In genomic region chr20:46367234-46367633, GRCh38 we compare ENCODE assay signal across 22 cellular contexts. TPM values are rescaled to one million over a fixed set of nuclear protein-coding genes. Genes with fewer than 3 reads are reported as not detected.
DNase-seq lines count a peak whose midpoint lies in the region; ATAC-seq and TF ChIP-seq lines count a peak whose summit lies in the region.
"Had no signal": no experiment of that assay in that cellular context is flagged by ENCODE, and none has a peak within 500 bp of the region (broad histone marks: within the 10 kb centered on the region; RNA-seq: fewer than 3 reads in every experiment).

No MANE protein-coding gene starts in this region.

- no peak overlapping the region for H3K4me3 Mint-ChIP-seq in activated naive CD4-positive, alpha-beta T cell treated with anti-CD3 and anti-CD28 coated beads, Interleukin-2, amount 50 U/mL, for 24 hours
- H3K4me3 Mint-ChIP-seq: GM23338 had no signal

- H3K36me3 Mint-ChIP-seq in activated naive CD4-positive, alpha-beta T cell treated with anti-CD3 and anti-CD28 coated beads, Interleukin-2, amount 50 U/mL, for 24 hours: peaks cover 28% of the 10 kb centered on the region

- no peaks in the 10 kb centered on the region for H3K9me3 Mint-ChIP-seq in activated naive CD4-positive, alpha-beta T cell treated with anti-CD3 and anti-CD28 coated beads, Interleukin-2, amount 50 U/mL, for 24 hours
- H3K9me3 Mint-ChIP-seq: CD4-positive, CD25-positive, alpha-beta regulatory T cell; GM23338; IgD-negative memory B cell had no signal

- TF ChIP-seq POLR2A in heart left ventricle (IDR thresholded peaks at IDR 0.05): no peak

- no peak for TF ChIP-seq CTCF in heart left ventricle (IDR thresholded peaks at IDR 0.05)

- peak overlapping the region; percentile 48 for H3K27ac Mint-ChIP-seq in activated naive CD4-positive, alpha-beta T cell treated with anti-CD3 and anti-CD28 coated beads, Interleukin-2, amount 50 U/mL, for 24 hours
- H3K27ac Mint-ChIP-seq: GM23338 had no signal

- H3K36me3 ChIP-seq in H7 (replicated peaks; ENCODE audit: control insufficient read depth, insufficient read depth, low read length) (peaks cover 31% of the 10 kb centered on the region), heart left ventricle (peaks cover 0 to 73% (median 68%) of the 10 kb centered on the region in 9 donors)

- H3K9me3 ChIP-seq in heart left ventricle: no peaks in the 10 kb centered on the region

- ATAC-seq in sciatic nerve (no peak), heart left ventricle (no peak)
- ATAC-seq: GM23338, HCT116, Right ventricle myocardium inferior had no signal

- H3K27me3 Mint-ChIP-seq in activated naive CD4-positive, alpha-beta T cell treated with anti-CD3 and anti-CD28 coated beads, Interleukin-2, amount 50 U/mL, for 24 hours: no peaks in the 10 kb centered on the region
- H3K27me3 Mint-ChIP-seq: IgD-negative memory B cell had no signal

- WGBS in heart left ventricle, 4 donors: 65 to 73% (median 69%) methylated on average over 4 to 5 of the region's 5 CpGs

- H3K4me1 ChIP-seq in heart left ventricle: peaks cover 0 to 27% (median 22%) of the 10 kb centered on the region in 12 donors

- H3K4me3 ChIP-seq in H7 (ENCODE audit: insufficient read depth, low read depth, low read length) (no peak overlapping the region), heart left ventricle (no peak overlapping the region)
- H3K4me3 ChIP-seq: GM23338 had no signal

- DNase-seq in activated naive CD4-positive, alpha-beta T cell (lab: John Stamatoyannopoulos, UW): no peak
- DNase-seq in H7 (peak; percentile 10), caudate nucleus (lab: John Stamatoyannopoulos, UW) (no peak), sciatic nerve (ENCODE audit: low spot score) (peak; percentile 44), heart left ventricle (no peak), kidney tubule cell (ENCODE audit: low spot score) (no peak), NCI-H1436 (lab: John Stamatoyannopoulos, UW) (no peak)
- DNase-seq: CD4-positive, CD25-positive, alpha-beta regulatory T cell; MM.1S; NCI-H1092; NCI-H1694; NCI-H2081 treated with DMSO at 0.1 percent for 48 hours; NCI-H446 treated with DMSO at 0.1 percent for 48 hours; NCI-H748 treated with DMSO at 0.1 percent for 48 hours; NK-92 treated with Interleukin-12 subunit alpha and Interleukin-12 subunit beta, amount 100 ng/mL, for 24 hours had no signal

- H3K27ac ChIP-seq in caudate nucleus (ENCODE audit: low read depth, low read length) (peak overlapping the region; percentile 94), heart left ventricle (no peak overlapping the region)

- no peaks in the 10 kb centered on the region for H3K27me3 ChIP-seq in H7 (ENCODE audit: control insufficient read depth, insufficient read depth, low read length)
- H3K27me3 ChIP-seq in heart left ventricle: no peaks in the 10 kb centered on the region

- intact Hi-C loops in sciatic nerve (cut with DNase I): no loop called here
- intact Hi-C loops in heart left ventricle (cut with DNase I): loop anchor here in 3 of 10 donors (5.0 to 10.0 kb wide), 3 partner anchors 35 to 342 kb away; partner anchors contain the start of gene SLC12A5 (in 1 of the 3)

- H3K4me1 Mint-ChIP-seq in activated naive CD4-positive, alpha-beta T cell treated with anti-CD3 and anti-CD28 coated beads, Interleukin-2, amount 50 U/mL, for 24 hours: peaks cover 58% of the 10 kb centered on the region

RNA-seq across cellular contexts. Expression of gene ELMO2, which starts 39.2 kb away (rescaled TPM):
- 34.2 and 36.8 TPM in 2 replicates for total RNA-seq in H7 (2014; rRNA removed; shearing (Covaris generic))
- total RNA-seq in sciatic nerve: 84.9 TPM
- 10 to 100 TPM; 22.7 to 57.5 (median 34.5) TPM for total RNA-seq in heart left ventricle
- polyA plus RNA-seq in heart left ventricle: 10 to 100 TPM; 14.6 to 29.0 TPM

RNA-seq across cellular contexts. Expression of gene CDH22, which starts 58.9 kb away (rescaled TPM):
- 0.03 TPM in 1 of 2 replicates, not detected in the other for total RNA-seq in H7 (2014; rRNA removed; shearing (Covaris generic))
- total RNA-seq in sciatic nerve (0.40 TPM), heart left ventricle (under 1 TPM; 0.13 to 0.90 (median 0.50) TPM)
- polyA plus RNA-seq in heart left ventricle: under 1 TPM; 0.03 to 0.42 TPM
- total RNA-seq: CD4-positive, CD25-positive, alpha-beta regulatory T cell; SK-MEL-5 had no signal
- polyA plus RNA-seq: AG04450; CD4-positive, CD25-positive, alpha-beta regulatory T cell; IgD-negative memory B cell had no signal

Comparison
In these comparisons a context has a peak if more than half of its experiments do, and no peak if none do; other contexts are left out.
1. DNase-seq: peak in H7 (single experiment) and sciatic nerve (single experiment); none in activated naive CD4-positive, alpha-beta T cell (0 of 4), caudate nucleus (0 of 61), heart left ventricle (0 of 5), kidney tubule cell (single experiment) and NCI-H1436 (single experiment).